ENCODE assay signal across 9 cellular contexts in the genomic region with DNA sequence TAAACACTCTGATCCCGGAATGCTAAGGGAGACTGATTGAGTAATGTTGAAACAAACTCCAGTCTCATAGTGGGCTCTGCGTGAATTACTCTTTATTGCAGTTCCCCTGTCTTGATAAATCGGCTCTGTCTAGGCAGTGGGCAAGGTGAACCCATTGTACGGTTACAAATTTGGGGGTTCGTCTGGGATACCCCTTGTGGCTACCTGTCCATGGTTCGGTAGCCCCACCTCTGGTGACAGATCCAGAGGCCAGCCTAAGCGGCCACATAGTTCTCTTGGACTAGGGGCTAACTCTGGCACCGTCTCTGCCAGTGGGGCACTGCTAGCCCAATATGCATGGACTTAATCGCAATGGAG. TPM values are rescaled to one million over a fixed set of nuclear protein-coding genes. Genes with fewer than 3 reads are reported as not detected.
A peak's percentile ranks its signal among the peaks of the same experiment; 100 is the strongest.
DNase-seq lines count a peak whose midpoint lies in the region; ATAC-seq and TF ChIP-seq lines count a peak whose summit lies in the region.
"Had no signal": no experiment of that assay in that cellular context is flagged by ENCODE, and none has a peak within 500 bp of the region (broad histone marks: within the 10 kb centered on the region; RNA-seq: fewer than 3 reads in every experiment).

No MANE protein-coding gene starts in this region.

- H3K4me1 ChIP-seq in CD8-positive, alpha-beta T cell (ENCODE audit: insufficient read depth, low read length): peaks cover 39% of the 10 kb centered on the region
- H3K4me1 ChIP-seq in ectodermal cell (ENCODE audit: control insufficient read depth, insufficient read depth, low read length): peaks cover 14% of the 10 kb centered on the region
- peaks cover 31% of the 10 kb centered on the region for H3K4me1 ChIP-seq in neuron (ENCODE audit: insufficient read depth, low read length)

- no peak for DNase-seq in CD8-positive, alpha-beta T cell
- DNase-seq in NB4 (ENCODE audit: low read depth): no peak
- no peak for DNase-seq in NCI-H1436 treated with DMSO at 0.1 percent for 48 hours (lab: John Stamatoyannopoulos, UW)
- DNase-seq in NCI-H1105 (lab: John Stamatoyannopoulos, UW): no peak
- no peak for DNase-seq in activated CD4-positive, alpha-beta T cell treated with anti-CD3 and anti-CD28 coated beads for 1 hour
- DNase-seq: uterus had no signal

- H3K4me3 ChIP-seq in CD8-positive, alpha-beta T cell (ENCODE audit: low read depth, low read length): no peak overlapping the region
- H3K4me3 ChIP-seq in NB4 (ENCODE audit: low read depth, low read length) (peak overlapping the region; percentile 82), ectodermal cell (ENCODE audit: insufficient read depth, low read depth, low read length) (peak overlapping the region; percentile 97), neuron (ENCODE audit: low read length) (peak overlapping the region; percentile 98)

- TF ChIP-seq POLR2A in NB4 (IDR thresholded peaks at IDR 0.05; ENCODE audit: extremely low read depth, insufficient read length): no peak

- ATAC-seq in CD8-positive, alpha-beta T cell: no peak
- ATAC-seq in HG02981 (IDR thresholded peaks at IDR 0.05; ENCODE audit: unreplicated experiment): no peak

- H3K27ac ChIP-seq in CD8-positive, alpha-beta T cell (ENCODE audit: low read depth, low read length): no peak overlapping the region
- H3K27ac ChIP-seq in ectodermal cell (ENCODE audit: insufficient read depth, low read depth, low read length, poor library complexity, severe bottlenecking): no peak overlapping the region

- no peaks in the 10 kb centered on the region for H3K9me3 Mint-ChIP-seq in CD8-positive, alpha-beta T cell

- no peak overlapping the region for H3K27ac Mint-ChIP-seq in CD8-positive, alpha-beta T cell

- POLR2A ChIA-PET in CD8-positive, alpha-beta T cell (lab: Charles Lee): interaction anchor here (0.8 to 2.4 kb wide), 3 partner anchors 36 to 63 kb away, joined by 3 to 13 read pairs (median 12); a partner anchor contains a TSS

- no peak for TF ChIP-seq CTCF in CD8-positive, alpha-beta T cell (IDR thresholded peaks at IDR 0.05)
- no peak for TF ChIP-seq CTCF in NB4 (IDR thresholded peaks at IDR 0.05; ENCODE audit: low read depth, low read length)

- H2AFZ ChIP-seq in neuron (ENCODE audit: low read depth, low read length): no peak overlapping the region

- H3K36me3 Mint-ChIP-seq in CD8-positive, alpha-beta T cell: peaks cover 10% of the 10 kb centered on the region

- H3K27me3 Mint-ChIP-seq in CD8-positive, alpha-beta T cell (ENCODE audit: low read depth): no peaks in the 10 kb centered on the region

- no peaks in the 10 kb centered on the region for H3K36me3 ChIP-seq in CD8-positive, alpha-beta T cell (ENCODE audit: insufficient read depth, low read length)
- H3K36me3 ChIP-seq in ectodermal cell (ENCODE audit: control insufficient read depth, insufficient read depth, low read length) (no peaks in the 10 kb centered on the region), neuron (ENCODE audit: insufficient read depth, low read length) (peaks cover 3% of the 10 kb centered on the region)
- H3K36me3 ChIP-seq: uterus had no signal

- CTCF ChIA-PET in CD8-positive, alpha-beta T cell (lab: Charles Lee): interaction anchor here (1.7 kb wide), 1 partner anchor 51 kb away, joined by 3 read pairs; no protein-coding TSS in a partner anchor

- intact Hi-C loops in CD8-positive, alpha-beta T cell (cut with DNase I, micrococcal nuclease): loop anchor here (2.0 to 5.0 kb wide), 6 partner anchors 33 to 328 kb away; a partner anchor contains a TSS

- H3K9me3 ChIP-seq in CD8-positive, alpha-beta T cell (ENCODE audit: low read length): no peaks in the 10 kb centered on the region
- H3K9me3 ChIP-seq in ectodermal cell (ENCODE audit: control insufficient read depth, low read length): no peaks in the 10 kb centered on the region
- no peaks in the 10 kb centered on the region for H3K9me3 ChIP-seq in neuron (ENCODE audit: low read length)
- H3K9me3 ChIP-seq: uterus had no signal

- peak overlapping the region; percentile 100 for H3K4me3 Mint-ChIP-seq in CD8-positive, alpha-beta T cell

- WGBS in ectodermal cell, 2 experiments: 95% methylated on average over 9 of the region's 9 CpGs

- H3K4me1 Mint-ChIP-seq in CD8-positive, alpha-beta T cell (ENCODE audit: low read depth): peaks cover 41% of the 10 kb centered on the region

- no peaks in the 10 kb centered on the region for H3K27me3 ChIP-seq in CD8-positive, alpha-beta T cell (ENCODE audit: insufficient read depth, low read length)
- no peaks in the 10 kb centered on the region for H3K27me3 ChIP-seq in ectodermal cell (ENCODE audit: control insufficient read depth, insufficient read depth, low read length, poor library complexity, severe bottlenecking)
- H3K27me3 ChIP-seq in neuron (ENCODE audit: insufficient read depth, low read length): no peaks in the 10 kb centered on the region
- H3K27me3 ChIP-seq: uterus had no signal

RNA-seq across cellular contexts. Expression of a gene that starts 1.1 kb away (rescaled TPM):
- 10 to 100 TPM; 75.3 to 85.1 TPM for total RNA-seq in CD8-positive, alpha-beta T cell
- polyA plus RNA-seq in ectodermal cell (2013, experiment 1 of 4): 156 TPM
- polyA plus RNA-seq in ectodermal cell (2013, experiment 2 of 4): 155 TPM
- polyA plus RNA-seq in ectodermal cell (2013, experiment 3 of 4): 115 TPM
- 118 TPM for polyA plus RNA-seq in ectodermal cell (2013, experiment 4 of 4)

RNA-seq across cellular contexts. Expression of a gene that starts 56.1 kb away (rescaled TPM):
- total RNA-seq in CD8-positive, alpha-beta T cell: 10 to 100 TPM; 44.7 to 49.6 TPM
- 35.5 TPM for polyA plus RNA-seq in ectodermal cell (2013, experiment 1 of 4)
- polyA plus RNA-seq in ectodermal cell (2013, experiment 2 of 4): 36.0 TPM
- polyA plus RNA-seq in ectodermal cell (2013, experiment 3 of 4): 20.0 TPM
- polyA plus RNA-seq in ectodermal cell (2013, experiment 4 of 4): 22.0 TPM

RNA-seq across cellular contexts. Expression of a gene that starts 56.3 kb away (rescaled TPM):
- 10 to 100 TPM; 51.9 to 58.0 TPM for total RNA-seq in CD8-positive, alpha-beta T cell
- 74.0 TPM for polyA plus RNA-seq in ectodermal cell (2013, experiment 1 of 4)
- 69.8 TPM for polyA plus RNA-seq in ectodermal cell (2013, experiment 2 of 4)
- polyA plus RNA-seq in ectodermal cell (2013, experiment 3 of 4): 61.0 TPM
- polyA plus RNA-seq in ectodermal cell (2013, experiment 4 of 4): 65.4 TPM
